In the genomic region with DNA sequence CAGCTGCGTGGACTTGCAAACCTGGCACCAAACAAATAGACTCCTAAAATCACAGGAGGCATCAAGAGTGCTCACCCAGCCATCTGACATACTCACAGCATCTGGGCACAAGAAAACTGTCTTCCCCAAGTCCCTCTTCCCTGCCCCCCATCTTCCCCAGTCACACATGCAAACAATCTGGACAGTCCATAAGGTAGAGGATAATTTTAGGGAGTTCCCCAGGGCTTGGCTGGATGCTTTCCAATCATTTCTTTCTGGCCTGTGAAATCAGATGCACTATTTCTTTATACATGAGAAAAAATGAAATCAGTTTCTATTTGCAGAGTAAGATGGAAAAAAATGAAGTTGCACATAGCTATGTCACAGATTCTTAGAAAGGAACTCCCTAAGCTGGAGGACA, we compare ENCODE assay signal across 26 cellular contexts.
"Had no signal": no experiment of that assay in that cellular context is flagged by ENCODE, and none has a peak within 500 bp of the region (broad histone marks: within the 10 kb centered on the region; RNA-seq: fewer than 3 reads in every experiment).

No MANE protein-coding gene starts in this region.

- DNase-seq: activated B cell treated with CpG ODN at 0.5 μM for 24 hours; activated CD4-positive, alpha-beta memory T cell treated with anti-CD3 and anti-CD28 coated beads, Interleukin-2, amount 10 ng/mL, durations not matched to agents 7 days and 5 days; activated CD4-positive, alpha-beta T cell treated with anti-CD3 and anti-CD28 coated beads for 1 hour; activated CD4-positive, alpha-beta T cell treated with anti-CD3 and anti-CD28 coated beads, Interleukin-2, amount 50 U/mL, for 1 hour; activated gamma-delta T cell; activated naive CD4-positive, alpha-beta T cell treated with anti-CD3 and anti-CD28 coated beads for 36 hours; activated T-cell treated with anti-CD3 and anti-CD28 coated beads for 4 hours; activated T-cell treated with anti-CD3 and anti-CD28 coated beads, Interleukin-2, amount 50 U/mL, for 48 hours; brain microvascular endothelial cell; cerebellar nuclear complex; colonic mucosa; NCI-H1092 treated with DMSO at 0.1 percent for 48 hours; NCI-H1436; NCI-H1930; NCI-H345; NCI-H510A treated with DMSO at 0.1 percent for 48 hours; NCI-H774; NK-92 treated with Interleukin-12 subunit alpha and Interleukin-12 subunit beta, amount 100 ng/mL, for 24 hours; OCI-M1; RPMI8226; T-cell; T-helper 2 cell; T1000 had no signal

- ATAC-seq: activated T-helper 17 cell treated with anti-CD3 and anti-CD28 coated beads, Interleukin-2, amount 50 U/mL, for 72 hours; Panc1; Right ventricle myocardium inferior; T-cell had no signal
